In the genomic region with DNA sequence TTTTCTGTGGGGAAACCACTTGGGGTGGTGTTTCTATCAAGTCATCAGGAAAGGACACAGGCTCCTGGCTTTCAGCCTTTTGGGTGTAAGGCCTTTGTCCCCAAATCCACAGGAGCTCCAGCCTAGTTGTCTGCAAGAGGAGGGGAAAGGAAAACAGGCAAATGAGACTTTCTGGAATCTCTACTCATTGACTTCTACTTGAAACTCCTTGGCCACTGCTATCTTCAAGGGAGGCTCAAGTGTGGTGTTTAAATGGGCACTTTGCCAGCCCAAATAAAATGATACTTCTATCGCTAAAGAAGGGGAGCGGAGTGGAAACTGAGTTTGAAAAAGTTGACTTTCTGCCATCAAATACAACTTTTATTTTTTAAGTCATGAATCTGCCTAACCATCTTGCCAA, we compare ENCODE assay signal across 18 cellular contexts.
DNase-seq lines count a peak whose midpoint lies in the region; ATAC-seq, FAIRE-seq and TF ChIP-seq lines count a peak whose summit lies in the region.
"Had no signal": no experiment of that assay in that cellular context is flagged by ENCODE, and none has a peak within 500 bp of the region (broad histone marks: within the 10 kb centered on the region; RNA-seq: fewer than 3 reads in every experiment).

No MANE protein-coding gene starts in this region.

- H3K23ac ChIP-seq in mesenchymal stem cell (ENCODE audit: low read length in 2 of 2) = no peak overlapping the region

- H3K4me3 ChIP-seq in astrocyte (ENCODE audit: insufficient read depth, low read depth, low read length) (no peak overlapping the region), mesenchymal stem cell (ENCODE audit: insufficient read depth in 1 of 2, low read depth in 1 of 2, low read length in 2 of 2) (no peak overlapping the region)
- H3K4me3 ChIP-seq: A549, GM12878 had no signal

- no peak overlapping the region for H3K18ac ChIP-seq in mesenchymal stem cell (ENCODE audit: low read depth in 1 of 2, low read length in 2 of 2)

- H3K9ac ChIP-seq in astrocyte (ENCODE audit: low read length) = no peak overlapping the region
- no peak overlapping the region for H3K9ac ChIP-seq in mesenchymal stem cell (ENCODE audit: low read length)

- no peak overlapping the region for H2BK15ac ChIP-seq in mesenchymal stem cell (ENCODE audit: low read depth, poor library complexity, severe bottlenecking)

- H2AFZ ChIP-seq in astrocyte (ENCODE audit: low read depth, low read length) = no peak overlapping the region
- no peak overlapping the region for H2AFZ ChIP-seq in mesenchymal stem cell (ENCODE audit: low read depth, low read length)

- H3K36me3 ChIP-seq in astrocyte (ENCODE audit: insufficient read depth, low read length) = no peaks in the 10 kb centered on the region
- no peaks in the 10 kb centered on the region for H3K36me3 ChIP-seq in mesenchymal stem cell (ENCODE audit: control insufficient read depth in 1 of 2, insufficient read depth in 2 of 2, low read depth in 1 of 2, low read length in 2 of 2)

- H2BK12ac ChIP-seq in mesenchymal stem cell (ENCODE audit: low read length in 2 of 2) = no peak overlapping the region

- WGBS in mesenchymal stem cell = no CpG with 5 or more reads among the region's 2 CpGs

- H3K27me3 Mint-ChIP-seq in astrocyte (ENCODE audit: low read depth, unreplicated experiment) = no peaks in the 10 kb centered on the region

- H3K27ac ChIP-seq in astrocyte (ENCODE audit: low read depth, low read length) (no peak overlapping the region), mesenchymal stem cell (ENCODE audit: low read length, poor library complexity, severe bottlenecking) (no peak overlapping the region)
- H3K27ac ChIP-seq: A549, HL-60 had no signal

- H3K14ac ChIP-seq in mesenchymal stem cell (ENCODE audit: low read length in 2 of 2) = no peak overlapping the region

- H4K8ac ChIP-seq in mesenchymal stem cell (ENCODE audit: low read length) = no peak overlapping the region

- peaks cover 16% of the 10 kb centered on the region for H3K79me1 ChIP-seq in mesenchymal stem cell (replicated peaks; ENCODE audit: low read length, poor library complexity, severe bottlenecking)

- peaks cover 2% of the 10 kb centered on the region for H3K36me3 Mint-ChIP-seq in astrocyte (ENCODE audit: low read depth, unreplicated experiment)

- TF ChIP-seq CTCF in astrocyte (IDR thresholded peaks at IDR 0.05; ENCODE audit: insufficient read depth, low read depth, low read length) = no peak

- DNase-seq in DMS79 treated with DMSO at 0.1 percent for 48 hours (lab: John Stamatoyannopoulos, UW) (peak; percentile 95), astrocyte (ENCODE audit: low read depth) (peak; percentile 22), iris pigment epithelial cell (ENCODE audit: low read depth) (peak; percentile 27), smooth muscle cell of the brain vasculature (ENCODE audit: low read depth, low spot score) (peak; percentile 59), mesenchymal stem cell (no peak)
- DNase-seq: AML-193, Caco-2, DMS53, HCEC 1CT, NCI-H1436 treated with DMSO at 0.1 percent for 48 hours, NCI-H446 treated with DMSO at 0.1 percent for 48 hours, NCI-H774 had no signal

- H3K79me2 ChIP-seq in astrocyte (ENCODE audit: insufficient read depth, low read length) = peaks cover 30% of the 10 kb centered on the region

- no peak overlapping the region for H2BK120ac ChIP-seq in mesenchymal stem cell (ENCODE audit: low read depth, low read length)

- no peak overlapping the region for H2BK5ac ChIP-seq in mesenchymal stem cell (ENCODE audit: low read depth, low read length, poor library complexity, severe bottlenecking)

- no peak overlapping the region for H2AK5ac ChIP-seq in mesenchymal stem cell (ENCODE audit: low read length, severe bottlenecking)

- FAIRE-seq in astrocyte (lab: Jason Lieb, UNC) = no peak
- FAIRE-seq: A549, GM12878 had no signal

- H3K4me2 ChIP-seq in astrocyte (ENCODE audit: low read length) = no peak overlapping the region
- H3K4me2 ChIP-seq in mesenchymal stem cell (ENCODE audit: low read length, poor library complexity, severe bottlenecking) = no peak overlapping the region
- H3K4me2 ChIP-seq: A549 had no signal

- no peak overlapping the region for H3K4ac ChIP-seq in mesenchymal stem cell (ENCODE audit: low read depth in 1 of 2, low read length in 2 of 2)

- ATAC-seq in HG03039 (IDR thresholded peaks at IDR 0.05; ENCODE audit: unreplicated experiment) = no peak
- ATAC-seq in HG03045 (IDR thresholded peaks at IDR 0.05; ENCODE audit: unreplicated experiment) = no peak
- ATAC-seq in HG03097 (IDR thresholded peaks at IDR 0.05; ENCODE audit: low FRiP score, unreplicated experiment) = no peak
- ATAC-seq: A549, GM12878 had no signal

- no peak overlapping the region for H3K4me3 Mint-ChIP-seq in astrocyte (ENCODE audit: unreplicated experiment)

- H3K9me3 ChIP-seq in astrocyte (ENCODE audit: insufficient read depth, low read depth, low read length) = no peaks in the 10 kb centered on the region
- no peaks in the 10 kb centered on the region for H3K9me3 ChIP-seq in mesenchymal stem cell (ENCODE audit: control insufficient read depth, low read length)
- H3K9me3 ChIP-seq: A549, Caco-2 had no signal

- H3K4me1 ChIP-seq in astrocyte (ENCODE audit: insufficient read depth, low read length) (peaks cover 14% of the 10 kb centered on the region), mesenchymal stem cell (ENCODE audit: control insufficient read depth, insufficient read depth, low read depth, low read length) (no peaks in the 10 kb centered on the region)
- H3K4me1 ChIP-seq: A549 had no signal

- peaks cover 23% of the 10 kb centered on the region for H3K4me1 Mint-ChIP-seq in astrocyte (ENCODE audit: low read depth, unreplicated experiment)

- peaks cover 10% of the 10 kb centered on the region for H4K20me1 ChIP-seq in astrocyte (ENCODE audit: insufficient read depth, low read length)

- H3K27me3 ChIP-seq in astrocyte (ENCODE audit: insufficient read depth, low read length) = no peaks in the 10 kb centered on the region
- no peaks in the 10 kb centered on the region for H3K27me3 ChIP-seq in mesenchymal stem cell (ENCODE audit: control insufficient read depth in 1 of 2, insufficient read depth in 1 of 2, low read length in 2 of 2)

- H3K27ac Mint-ChIP-seq in astrocyte (ENCODE audit: unreplicated experiment) = no peak overlapping the region

- no peak overlapping the region for H4K91ac ChIP-seq in mesenchymal stem cell (ENCODE audit: low read length)

- H3K9me3 Mint-ChIP-seq in astrocyte (ENCODE audit: unreplicated experiment) = no peaks in the 10 kb centered on the region
